ENCODE assay signal across 17 cellular contexts in the genomic region with DNA sequence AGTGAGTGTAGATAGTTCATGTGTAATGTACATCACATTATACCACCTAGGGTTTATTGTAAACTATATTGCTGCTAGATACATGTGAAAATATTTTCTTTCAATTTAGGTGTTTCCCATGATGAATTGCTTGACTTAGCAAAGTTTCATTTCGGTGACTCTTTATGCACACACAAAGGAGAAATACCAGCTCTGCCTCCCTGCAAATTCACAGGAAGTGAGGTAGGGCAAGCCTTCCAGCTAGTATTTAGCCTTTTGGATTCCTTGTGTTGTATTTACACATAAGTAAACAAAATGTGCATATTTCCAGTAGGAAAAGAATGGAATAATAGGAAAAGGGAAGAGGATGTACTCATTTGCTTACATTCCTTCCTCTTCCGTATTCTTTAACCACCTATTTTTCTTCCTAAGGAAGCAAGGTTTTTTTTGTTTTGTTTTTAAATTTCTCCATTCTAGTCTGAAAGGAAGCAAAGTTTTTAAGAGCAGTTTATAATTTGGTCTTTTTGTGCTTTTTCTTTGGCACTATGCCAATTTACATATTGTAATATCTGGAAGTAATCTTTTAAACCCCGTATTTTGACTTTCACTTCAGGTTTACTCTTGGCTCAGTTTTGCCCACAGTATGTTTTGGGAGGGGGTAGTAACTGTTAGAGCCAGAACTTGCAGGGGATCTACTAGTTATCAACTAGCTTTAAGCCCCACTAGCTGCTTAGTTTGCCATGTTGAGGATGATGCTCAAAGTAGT. TPM values are rescaled to one million over a fixed set of nuclear protein-coding genes. Genes with fewer than 3 reads are reported as not detected.
DNase-seq lines count a peak whose midpoint lies in the region; ATAC-seq and TF ChIP-seq lines count a peak whose summit lies in the region.
"Had no signal": no experiment of that assay in that cellular context is flagged by ENCODE, and none has a peak within 500 bp of the region (broad histone marks: within the 10 kb centered on the region; RNA-seq: fewer than 3 reads in every experiment).

No MANE protein-coding gene starts in this region.

- DNase-seq in activated CD4-positive, alpha-beta memory T cell treated with anti-CD3 and anti-CD28 coated beads for 36 hours = no peak
- DNase-seq in activated CD4-positive, alpha-beta memory T cell treated with anti-CD3 and anti-CD28 coated beads, Interleukin-2, amount 10 ng/mL, durations not matched to agents 7 days and 5 days = no peak
- DNase-seq in lung microvascular endothelial cell (ENCODE audit: low read depth in 2 of 2) = peak; percentile 12 to 32
- DNase-seq in SIG-M5 treated with dmso at 0.1 percent for 504 hours (lab: John Stamatoyannopoulos, UW; ENCODE audit: unreplicated experiment) = no peak
- no peak for DNase-seq in activated effector memory CD4-positive, alpha-beta T cell treated with Interleukin-2 at 50 U/mL for 16 hours
- DNase-seq in NCI-H446 treated with DMSO at 0.1 percent for 48 hours (lab: John Stamatoyannopoulos, UW) = no peak
- DNase-seq: CD8-positive, alpha-beta memory T cell; H7; MG63; NCI-H2029; NCI-H524 treated with DMSO at 0.1 percent for 48 hours; stimulated activated naive CD8-positive, alpha-beta T cell treated with anti-CD3 and anti-CD28 coated beads, Interleukin-15, amount 100 ng/mL, for 72 hours had no signal

- peak overlapping the region; percentile 72 for H3K27ac ChIP-seq in VCaP
- H3K27ac ChIP-seq: vagina had no signal

- peaks cover 60% of the 10 kb centered on the region for H3K36me3 Mint-ChIP-seq in activated CD4-positive, alpha-beta memory T cell treated with anti-CD3 and anti-CD28 coated beads for 36 hours
- peaks cover 73% of the 10 kb centered on the region for H3K36me3 Mint-ChIP-seq in activated CD4-positive, alpha-beta memory T cell treated with anti-CD3 and anti-CD28 coated beads, Interleukin-2, amount 10 ng/mL, durations not matched to agents 7 days and 5 days (ENCODE audit: low read depth)

- intact Hi-C loops in activated CD4-positive, alpha-beta memory T cell treated with anti-CD3 and anti-CD28 coated beads for 36 hours (cut with micrococcal nuclease) = no loop called here

- TF ChIP-seq CTCF in VCaP (conservative IDR thresholded peaks at IDR 0.05) = no peak

- POLR2A ChIA-PET in activated CD4-positive, alpha-beta memory T cell treated with anti-CD3 and anti-CD28 coated beads for 36 hours (lab: Charles Lee) = interaction anchor here (1.1 to 1.6 kb wide), 2 partner anchors 36 to 40 kb away, joined by 3 to 4 read pairs; a partner anchor contains a TSS
- POLR2A ChIA-PET in activated CD4-positive, alpha-beta memory T cell treated with anti-CD3 and anti-CD28 coated beads, Interleukin-2, amount 10 ng/mL, durations not matched to agents 7 days and 5 days (lab: Charles Lee) = interaction anchor here (1.5 to 1.8 kb wide), 2 partner anchors 10 to 36 kb away, joined by 6 to 9 read pairs; a partner anchor contains a TSS

- H3K4me1 Mint-ChIP-seq in activated CD4-positive, alpha-beta memory T cell treated with anti-CD3 and anti-CD28 coated beads for 36 hours (ENCODE audit: low read depth) = peaks cover 32% of the 10 kb centered on the region
- H3K4me1 Mint-ChIP-seq in activated CD4-positive, alpha-beta memory T cell treated with anti-CD3 and anti-CD28 coated beads, Interleukin-2, amount 10 ng/mL, durations not matched to agents 7 days and 5 days = peaks cover 21% of the 10 kb centered on the region
- H3K4me1 Mint-ChIP-seq: mesothelial cell of epicardium, neural crest cell had no signal

- peaks cover 5% of the 10 kb centered on the region for H3K9me3 Mint-ChIP-seq in activated CD4-positive, alpha-beta memory T cell treated with anti-CD3 and anti-CD28 coated beads for 36 hours
- no peaks in the 10 kb centered on the region for H3K9me3 Mint-ChIP-seq in activated CD4-positive, alpha-beta memory T cell treated with anti-CD3 and anti-CD28 coated beads, Interleukin-2, amount 10 ng/mL, durations not matched to agents 7 days and 5 days
- H3K9me3 Mint-ChIP-seq: CD8-positive, alpha-beta memory T cell; mesothelial cell of epicardium; neural crest cell had no signal

- H3K4me3 Mint-ChIP-seq in activated CD4-positive, alpha-beta memory T cell treated with anti-CD3 and anti-CD28 coated beads for 36 hours = no peak overlapping the region
- H3K4me3 Mint-ChIP-seq in activated CD4-positive, alpha-beta memory T cell treated with anti-CD3 and anti-CD28 coated beads, Interleukin-2, amount 10 ng/mL, durations not matched to agents 7 days and 5 days = no peak overlapping the region
- H3K4me3 Mint-ChIP-seq: CD8-positive, alpha-beta memory T cell; mesothelial cell of epicardium; neural crest cell; stimulated activated naive CD8-positive, alpha-beta T cell treated with anti-CD3 and anti-CD28 coated beads, Interleukin-15, amount 100 ng/mL, for 72 hours had no signal

- CTCF ChIA-PET in activated CD4-positive, alpha-beta memory T cell treated with anti-CD3 and anti-CD28 coated beads for 36 hours (lab: Charles Lee) = no interaction called here
- CTCF ChIA-PET in activated CD4-positive, alpha-beta memory T cell treated with anti-CD3 and anti-CD28 coated beads, Interleukin-2, amount 10 ng/mL, durations not matched to agents 7 days and 5 days (lab: Charles Lee) = no interaction called here

- ATAC-seq in GM18511 (IDR thresholded peaks at IDR 0.05; ENCODE audit: unreplicated experiment) = peak; percentile 61
- ATAC-seq: stimulated activated naive CD8-positive, alpha-beta T cell treated with anti-CD3 and anti-CD28 coated beads, Interleukin-15, amount 100 ng/mL, for 72 hours had no signal

- no peaks in the 10 kb centered on the region for H3K27me3 Mint-ChIP-seq in activated CD4-positive, alpha-beta memory T cell treated with anti-CD3 and anti-CD28 coated beads for 36 hours
- H3K27me3 Mint-ChIP-seq in activated CD4-positive, alpha-beta memory T cell treated with anti-CD3 and anti-CD28 coated beads, Interleukin-2, amount 10 ng/mL, durations not matched to agents 7 days and 5 days = no peaks in the 10 kb centered on the region
- H3K27me3 Mint-ChIP-seq: CD8-positive, alpha-beta memory T cell; stimulated activated naive CD8-positive, alpha-beta T cell treated with anti-CD3 and anti-CD28 coated beads, Interleukin-15, amount 100 ng/mL, for 72 hours had no signal

- peak overlapping the region; percentile 69 for H3K27ac Mint-ChIP-seq in activated CD4-positive, alpha-beta memory T cell treated with anti-CD3 and anti-CD28 coated beads for 36 hours
- no peak overlapping the region for H3K27ac Mint-ChIP-seq in activated CD4-positive, alpha-beta memory T cell treated with anti-CD3 and anti-CD28 coated beads, Interleukin-2, amount 10 ng/mL, durations not matched to agents 7 days and 5 days
- H3K27ac Mint-ChIP-seq: mesothelial cell of epicardium had no signal

RNA-seq across cellular contexts. Expression of a gene that starts 10.4 kb away (rescaled TPM):
- 10 to 100 TPM; 81.9 to 85.0 TPM for total RNA-seq in activated CD4-positive, alpha-beta memory T cell treated with anti-CD3 and anti-CD28 coated beads for 36 hours
- total RNA-seq in activated CD4-positive, alpha-beta memory T cell treated with anti-CD3 and anti-CD28 coated beads, Interleukin-2, amount 10 ng/mL, durations not matched to agents 7 days and 5 days = 10 to 100 TPM; 63.9 TPM
- 22.6 and 31.8 TPM in 2 replicates for total RNA-seq in lung microvascular endothelial cell

RNA-seq across cellular contexts. Expression of a gene that starts 36.9 kb away (rescaled TPM):
- total RNA-seq in activated CD4-positive, alpha-beta memory T cell treated with anti-CD3 and anti-CD28 coated beads for 36 hours = 10 to 100 TPM; 51.1 to 51.5 TPM
- total RNA-seq in activated CD4-positive, alpha-beta memory T cell treated with anti-CD3 and anti-CD28 coated beads, Interleukin-2, amount 10 ng/mL, durations not matched to agents 7 days and 5 days = 10 to 100 TPM; 24.8 to 26.2 TPM
- total RNA-seq in lung microvascular endothelial cell = 9.6 and 9.7 TPM in 2 replicates

RNA-seq across cellular contexts. Expression of a gene that starts 39.8 kb away (rescaled TPM):
- 100 to 1,000 TPM; 161 to 165 TPM for total RNA-seq in activated CD4-positive, alpha-beta memory T cell treated with anti-CD3 and anti-CD28 coated beads for 36 hours
- total RNA-seq in activated CD4-positive, alpha-beta memory T cell treated with anti-CD3 and anti-CD28 coated beads, Interleukin-2, amount 10 ng/mL, durations not matched to agents 7 days and 5 days = 100 to 1,000 TPM; 142 to 149 TPM
- 99.0 and 122 TPM in 2 replicates for total RNA-seq in lung microvascular endothelial cell

Comparison
In these comparisons a context has a peak if more than half of its experiments do, and no peak if none do; other contexts are left out.
1. DNase-seq: peak in lung microvascular endothelial cell (2 of 2); none in activated CD4-positive, alpha-beta memory T cell treated with anti-CD3 and anti-CD28 coated beads for 36 hours (single experiment), activated CD4-positive, alpha-beta memory T cell treated with anti-CD3 and anti-CD28 coated beads, Interleukin-2, amount 10 ng/mL, durations not matched to agents 7 days and 5 days (single experiment), SIG-M5 treated with dmso at 0.1 percent for 504 hours (single experiment), activated effector memory CD4-positive, alpha-beta T cell treated with Interleukin-2 at 50 U/mL for 16 hours (single experiment) and NCI-H446 treated with DMSO at 0.1 percent for 48 hours (single experiment).